9 cellular contexts compared by ENCODE assay signal in genomic region chr1:11037740-11038182, GRCh38. TPM values are rescaled to one million over a fixed set of nuclear protein-coding genes. Genes with fewer than 3 reads are reported as not detected.
DNase-seq lines count a peak whose midpoint lies in the region; ATAC-seq, FAIRE-seq and TF ChIP-seq lines count a peak whose summit lies in the region.
"Had no signal": no experiment of that assay in that cellular context is flagged by ENCODE, and none has a peak within 500 bp of the region (broad histone marks: within the 10 kb centered on the region; RNA-seq: fewer than 3 reads in every experiment).

No MANE protein-coding gene starts in this region.

- H3K4me3 ChIP-seq in pancreas (no peak overlapping the region), tibial nerve (no peak overlapping the region)
- H3K4me3 ChIP-seq: BLaER1 treated with 17β-estradiol and CSF1 and Interleukin-3, amounts not matched to agents 10 nM and 100 nM had no signal

- H3K36me3 ChIP-seq in pancreas, result no peaks in the 10 kb centered on the region
- H3K36me3 ChIP-seq in tibial nerve, result no peaks in the 10 kb centered on the region
- H3K36me3 ChIP-seq: BLaER1 treated with 17β-estradiol and CSF1 and Interleukin-3, amounts not matched to agents 10 nM and 100 nM had no signal

- DNase-seq in activated gamma-delta T cell treated with Interleukin-2 at 50 U/mL for 16 hours, result peak; percentile 92
- no peak for DNase-seq in activated gamma-delta T cell (lab: John Stamatoyannopoulos, UW)
- DNase-seq in NCI-H1048 (lab: John Stamatoyannopoulos, UW), result peak; percentile 4
- peak; percentile 73 for DNase-seq in SK-N-DZ (ENCODE audit: low spot score)
- peak; percentile 88 for DNase-seq in activated naive CD4-positive, alpha-beta T cell treated with Interleukin-2 at 50 U/mL for 16 hours
- peak; percentile 88 for DNase-seq in globus pallidus (ENCODE audit: low spot score)
- DNase-seq in pancreas, result peak; percentile 76 to 96 (median 90)
- DNase-seq in tibial nerve (ENCODE audit: low spot score in 2 of 2), result peak; percentile 84 to 95

- no peaks in the 10 kb centered on the region for H3K27me3 ChIP-seq in pancreas
- no peaks in the 10 kb centered on the region for H3K27me3 ChIP-seq in tibial nerve
- H3K27me3 ChIP-seq: BLaER1 treated with 17β-estradiol and CSF1 and Interleukin-3, amounts not matched to agents 10 nM and 100 nM had no signal

- TF ChIP-seq EP300 in tibial nerve (IDR thresholded peaks at IDR 0.05), result no peak

- intact Hi-C loops in pancreas (cut with DNase I), result loop anchor here in 1 of 3 donors (10.0 kb wide), 1 partner anchor 607 kb away; no protein-coding TSS in a partner anchor

- H3K27ac ChIP-seq in pancreas (no peak overlapping the region), tibial nerve (no peak overlapping the region)
- H3K27ac ChIP-seq: BLaER1 treated with 17β-estradiol and CSF1 and Interleukin-3, amounts not matched to agents 10 nM and 100 nM had no signal

- 0 to 1% methylated on average over 8 of the region's 8 CpGs for WGBS in pancreas, 2 donors
- 1 to 2% methylated on average over 8 of the region's 8 CpGs for WGBS in tibial nerve, 2 donors

- H3K9me3 ChIP-seq in pancreas, result no peaks in the 10 kb centered on the region
- no peaks in the 10 kb centered on the region for H3K9me3 ChIP-seq in tibial nerve
- H3K9me3 ChIP-seq: BLaER1 treated with 17β-estradiol and CSF1 and Interleukin-3, amounts not matched to agents 10 nM and 100 nM had no signal

- H3K4me1 ChIP-seq in pancreas, result no peaks in the 10 kb centered on the region
- H3K4me1 ChIP-seq in tibial nerve, result peaks cover 0 to 11% (median 0%) of the 10 kb centered on the region in 4 donors

- peak; percentile 86 for FAIRE-seq in pancreas (lab: Jason Lieb, UNC)

- no peak for TF ChIP-seq POLR2A in tibial nerve (IDR thresholded peaks at IDR 0.05)

- TF ChIP-seq CTCF in pancreas (IDR thresholded peaks at IDR 0.05) (peak; percentile 92 to 96 (median 94)), tibial nerve (IDR thresholded peaks at IDR 0.05) (peak; percentile 89 to 97 (median 94))

- peak; percentile 93 to 100 (median 98) for ATAC-seq in pancreas

RNA-seq across cellular contexts. Expression of gene MASP2, which starts 9.3 kb away (rescaled TPM):
- polyA plus RNA-seq in SK-N-DZ (2014; cell fraction: cytosol; rRNA removed), result 0.07 TPM in 1 of 2 replicates, not detected in the other
- polyA plus RNA-seq in SK-N-DZ (2014; cell fraction: nucleus; rRNA removed), result 0.94 TPM in 1 of 2 replicates, not detected in the other
- not detected for total RNA-seq in pancreas
- under 1 TPM in 1 of 2 donors, not detected in 1; 0.05 TPM for polyA plus RNA-seq in pancreas
- not detected for total RNA-seq in tibial nerve

RNA-seq across cellular contexts. Expression of gene SRM, which starts 22.1 kb away (rescaled TPM):
- 30.1 and 40.1 TPM in 2 replicates for polyA plus RNA-seq in SK-N-DZ (2014; cell fraction: cytosol; rRNA removed)
- polyA plus RNA-seq in SK-N-DZ (2014; cell fraction: nucleus; rRNA removed), result 35.7 and 46.9 TPM in 2 replicates
- total RNA-seq in pancreas (100 to 1,000 TPM in 2 of 6 donors, 10 to 100 TPM in 4; 51.8 to 123 (median 66.0) TPM), tibial nerve (100 to 1,000 TPM in 2 of 4 donors, 10 to 100 TPM in 2; 66.2 to 210 (median 87.4) TPM)
- 100 to 1,000 TPM; 116 to 266 TPM for polyA plus RNA-seq in pancreas

RNA-seq across cellular contexts. Expression of gene TARDBP, which starts 25.3 kb away (rescaled TPM):
- 49.6 and 68.2 TPM in 2 replicates for polyA plus RNA-seq in SK-N-DZ (2014; cell fraction: cytosol; rRNA removed)
- polyA plus RNA-seq in SK-N-DZ (2014; cell fraction: nucleus; rRNA removed), result 90.3 and 258 TPM in 2 replicates
- total RNA-seq in pancreas (10 to 100 TPM; 43.3 to 74.7 (median 53.7) TPM), tibial nerve (100 to 1,000 TPM; 165 to 237 (median 171) TPM)
- polyA plus RNA-seq in pancreas, result 10 to 100 TPM; 47.8 to 84.7 TPM
